In the genomic region with DNA sequence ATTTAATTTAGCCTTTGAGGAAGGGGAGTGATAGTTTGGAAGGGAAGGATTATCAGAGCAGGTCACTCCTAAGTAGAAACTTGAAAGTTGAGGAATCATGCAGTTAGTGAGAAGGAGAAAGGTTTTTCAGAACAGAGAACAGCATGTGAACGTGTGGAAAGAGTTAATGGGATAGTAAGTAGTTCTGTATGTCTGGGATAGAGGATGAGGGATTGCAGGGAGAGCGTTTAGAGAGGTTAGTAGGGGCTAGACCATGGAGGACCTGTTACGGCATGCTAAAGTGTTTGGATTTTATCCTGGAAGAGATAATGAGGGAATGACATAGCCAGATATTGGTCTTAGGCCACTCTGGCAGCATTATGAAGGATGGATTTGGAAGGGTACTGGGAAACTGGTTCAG, we compare ENCODE assay signal across 1 cellular context.
TF ChIP-seq lines count a peak whose summit lies in the region.

No MANE protein-coding gene starts in this region.

TF ChIP-seq in endothelial cell of umbilical vein, 7 proteins besides CTCF, POLR2A, EP300 and RAD21:
- TF ChIP-seq GATA2 (IDR thresholded peaks at IDR 0.05; ENCODE audit: insufficient read depth, insufficient read length, low read depth, low read length) (no peak), MAX (IDR thresholded peaks at IDR 0.05; ENCODE audit: insufficient read depth, insufficient read length) (no peak), JUN (IDR thresholded peaks at IDR 0.05; ENCODE audit: borderline replicate concordance, insufficient read depth, insufficient read length, low read depth) (no peak), FOS (IDR thresholded peaks at IDR 0.05; ENCODE audit: borderline replicate concordance, insufficient read depth, low read length) (no peak), MYC (IDR thresholded peaks at IDR 0.05; ENCODE audit: low read depth, low read length) (no peak), POLR2AphosphoS5 (IDR thresholded peaks at IDR 0.05; ENCODE audit: insufficient read depth, low read depth, low read length) (no peak)
TF ChIP-seq in endothelial cell of umbilical vein: peak in this region for 0.
